ENCODE assay signal across 10 cellular contexts in genomic region chr1:50425376-50426107, GRCh38. TPM values are rescaled to one million over a fixed set of nuclear protein-coding genes. Genes with fewer than 3 reads are reported as not detected.
A peak's percentile ranks its signal among the peaks of the same experiment; 100 is the strongest.
DNase-seq lines count a peak whose midpoint lies in the region; ATAC-seq and TF ChIP-seq lines count a peak whose summit lies in the region.
"Had no signal": no experiment of that assay in that cellular context is flagged by ENCODE, and none has a peak within 500 bp of the region (broad histone marks: within the 10 kb centered on the region; RNA-seq: fewer than 3 reads in every experiment).

No MANE protein-coding gene starts in this region.

- intact Hi-C loops in activated CD4-positive, alpha-beta T cell treated with anti-CD3 and anti-CD28 coated beads, Interleukin-2, amount 10 ng/mL, durations not matched to agents 24 days and 14 days (cut with micrococcal nuclease): no loop called here

- ATAC-seq in effector memory CD8-positive, alpha-beta T cell (replicated peaks): no peak
- ATAC-seq in HG03159 (IDR thresholded peaks at IDR 0.05; ENCODE audit: unreplicated experiment): no peak
- ATAC-seq: Panc1 had no signal

- peaks cover 33% of the 10 kb centered on the region for H3K4me1 Mint-ChIP-seq in activated CD4-positive, alpha-beta T cell treated with anti-CD3 and anti-CD28 coated beads, Interleukin-2, amount 10 ng/mL, durations not matched to agents 24 days and 14 days
- H3K4me1 Mint-ChIP-seq in effector memory CD8-positive, alpha-beta T cell (ENCODE audit: low read depth in 2 of 2): peaks cover 28 to 40% of the 10 kb centered on the region in 2 donors
- peaks cover 13% of the 10 kb centered on the region for H3K4me1 Mint-ChIP-seq in progenitor cell of endocrine pancreas (ENCODE audit: low read depth)

- H3K9me3 Mint-ChIP-seq in activated CD4-positive, alpha-beta T cell treated with anti-CD3 and anti-CD28 coated beads, Interleukin-2, amount 10 ng/mL, durations not matched to agents 24 days and 14 days: peaks cover 18% of the 10 kb centered on the region
- no peaks in the 10 kb centered on the region for H3K9me3 Mint-ChIP-seq in effector memory CD8-positive, alpha-beta T cell
- no peaks in the 10 kb centered on the region for H3K9me3 Mint-ChIP-seq in progenitor cell of endocrine pancreas (ENCODE audit: low read depth)

- H3K4me3 Mint-ChIP-seq in activated CD4-positive, alpha-beta T cell treated with anti-CD3 and anti-CD28 coated beads, Interleukin-2, amount 10 ng/mL, durations not matched to agents 24 days and 14 days: peak overlapping the region; percentile 41
- peak overlapping the region; percentile 73 to 80 for H3K4me3 Mint-ChIP-seq in effector memory CD8-positive, alpha-beta T cell
- H3K4me3 Mint-ChIP-seq in progenitor cell of endocrine pancreas (ENCODE audit: low read depth): no peak overlapping the region

- H3K27me3 Mint-ChIP-seq in activated CD4-positive, alpha-beta T cell treated with anti-CD3 and anti-CD28 coated beads, Interleukin-2, amount 10 ng/mL, durations not matched to agents 24 days and 14 days: peaks cover 84% of the 10 kb centered on the region
- peaks cover 90 to 94% of the 10 kb centered on the region in 2 donors for H3K27me3 Mint-ChIP-seq in effector memory CD8-positive, alpha-beta T cell
- H3K27me3 Mint-ChIP-seq in progenitor cell of endocrine pancreas: peaks cover 91% of the 10 kb centered on the region

- DNase-seq in activated CD4-positive, alpha-beta T cell treated with anti-CD3 and anti-CD28 coated beads, Interleukin-2, amount 10 ng/mL, durations not matched to agents 24 days and 14 days: no peak
- DNase-seq in activated CD4-positive, alpha-beta T cell treated with anti-CD3 and anti-CD28 coated beads, Interleukin-2, amount 50 U/mL, for 48 hours: no peak
- DNase-seq in NCI-H510A (lab: John Stamatoyannopoulos, UW) (peak; percentile 21), progenitor cell of endocrine pancreas (ENCODE audit: low spot score, unreplicated experiment) (no peak), 8988T (no peak), epidermal melanocyte (ENCODE audit: insufficient read length, low spot score) (no peak)
- DNase-seq in effector memory CD8-positive, alpha-beta T cell: no peak

- H3K27ac Mint-ChIP-seq in activated CD4-positive, alpha-beta T cell treated with anti-CD3 and anti-CD28 coated beads, Interleukin-2, amount 10 ng/mL, durations not matched to agents 24 days and 14 days: no peak overlapping the region
- H3K27ac Mint-ChIP-seq in effector memory CD8-positive, alpha-beta T cell: no peak overlapping the region
- H3K27ac Mint-ChIP-seq in progenitor cell of endocrine pancreas: no peak overlapping the region

- peak; percentile 9 for TF ChIP-seq CTCF in progenitor cell of endocrine pancreas (IDR thresholded peaks at IDR 0.05; ENCODE audit: unreplicated experiment)

- peaks cover 16% of the 10 kb centered on the region for H3K36me3 Mint-ChIP-seq in activated CD4-positive, alpha-beta T cell treated with anti-CD3 and anti-CD28 coated beads, Interleukin-2, amount 10 ng/mL, durations not matched to agents 24 days and 14 days (ENCODE audit: low read depth)
- H3K36me3 Mint-ChIP-seq in effector memory CD8-positive, alpha-beta T cell (ENCODE audit: insufficient read depth): peaks cover 25% of the 10 kb centered on the region
- H3K36me3 Mint-ChIP-seq in progenitor cell of endocrine pancreas (ENCODE audit: insufficient read depth): no peaks in the 10 kb centered on the region

RNA-seq across cellular contexts. Expression of gene DMRTA2, which starts 2.3 kb away (rescaled TPM):
- not detected in 2 replicates for total RNA-seq in activated CD4-positive, alpha-beta T cell treated with anti-CD3 and anti-CD28 coated beads, Interleukin-2, amount 10 ng/mL, durations not matched to agents 24 days and 14 days
- total RNA-seq in progenitor cell of endocrine pancreas: 0.20 TPM in 1 of 2 replicates, not detected in the other
- total RNA-seq: mesenteric fat pad had no signal
